Comparison of ENCODE assay signal across 1 cellular context in the genomic region with DNA sequence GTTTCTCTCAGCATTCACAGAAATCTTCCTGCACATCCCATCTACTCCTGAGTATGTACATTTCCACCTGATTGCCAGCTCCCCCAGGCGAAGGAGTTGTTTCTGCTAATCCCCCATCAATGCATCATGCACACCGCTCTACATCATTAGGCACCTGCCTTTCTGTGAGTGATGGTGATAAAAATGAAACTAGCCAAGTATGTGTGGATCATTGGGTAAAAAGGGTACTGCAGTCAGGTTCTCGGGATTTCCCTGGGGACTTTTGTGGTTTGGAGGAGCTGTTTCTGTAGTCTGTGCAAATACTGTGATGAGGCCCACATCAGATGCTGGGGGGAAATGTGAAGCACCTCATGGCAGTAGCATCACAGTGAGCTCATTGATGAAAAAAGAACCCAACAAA.
TF ChIP-seq lines count a peak whose summit lies in the region.

No MANE protein-coding gene starts in this region.

TF ChIP-seq in GM12878, 131 proteins besides CTCF, POLR2A, EP300 and RAD21 (continued from another document and continues in another):
- TF ChIP-seq, protein P1, sequence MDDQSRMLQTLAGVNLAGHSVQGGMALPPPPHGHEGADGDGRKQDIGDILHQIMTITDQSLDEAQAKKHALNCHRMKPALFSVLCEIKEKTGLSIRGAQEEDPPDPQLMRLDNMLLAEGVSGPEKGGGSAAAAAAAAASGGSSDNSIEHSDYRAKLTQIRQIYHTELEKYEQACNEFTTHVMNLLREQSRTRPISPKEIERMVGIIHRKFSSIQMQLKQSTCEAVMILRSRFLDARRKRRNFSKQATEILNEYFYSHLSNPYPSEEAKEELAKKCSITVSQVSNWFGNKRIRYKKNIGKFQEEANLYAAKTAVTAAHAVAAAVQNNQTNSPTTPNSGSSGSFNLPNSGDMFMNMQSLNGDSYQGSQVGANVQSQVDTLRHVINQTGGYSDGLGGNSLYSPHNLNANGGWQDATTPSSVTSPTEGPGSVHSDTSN (IDR thresholded peaks at IDR 0.05; ENCODE audit: insufficient replicate concordance, low read depth, low read length): peak; percentile 63
- TF ChIP-seq CBFB (IDR thresholded peaks at IDR 0.05; ENCODE audit: low read depth) (peak; percentile 97), GABPA (IDR thresholded peaks at IDR 0.05; ENCODE audit: low read depth) (peak; percentile 63), SREBF1 (IDR thresholded peaks at IDR 0.05; ENCODE audit: low read length) (no peak), BACH1 (IDR thresholded peaks at IDR 0.05; ENCODE audit: borderline replicate concordance) (peak; percentile 43; the same call in 1 of the 2 replicates), NR2F1 (conservative IDR thresholded peaks at IDR 0.05) (peak; percentile 52; the same call in 1 of the 2 replicates), EGR1 (IDR thresholded peaks at IDR 0.05; ENCODE audit: borderline replicate concordance in 1 of 2, low read depth in 2 of 2, low read length in 2 of 2) (0 out of 3 replicates have a peak, but pooled peaks of 1 of the 2 experiments have one; percentile 15), JUND (IDR thresholded peaks at IDR 0.05; ENCODE audit: low read depth, low read length) (peak; percentile 52; the same call in 1 of the 2 replicates), SMC3 (IDR thresholded peaks at IDR 0.05; ENCODE audit: borderline replicate concordance, low read length) (peak; percentile 21; the same call in 1 of the 2 replicates), CBX3 (IDR thresholded peaks at IDR 0.05; ENCODE audit: borderline replicate concordance, low read depth) (no peak), STAT3 (IDR thresholded peaks at IDR 0.05; ENCODE audit: low read depth, low read length) (peak; percentile 65; the same call in 1 of the 2 replicates), KLF5 (IDR thresholded peaks at IDR 0.05; ENCODE audit: partially characterized antibody) (peak; percentile 79), YBX1 (IDR thresholded peaks at IDR 0.05) (peak; percentile 20; the same call in 1 of the 2 replicates), MEF2A (IDR thresholded peaks at IDR 0.05; ENCODE audit: insufficient read depth, low read depth, low read length) (peak; percentile 93), CBX5 (IDR thresholded peaks at IDR 0.05; ENCODE audit: low read depth) (peak; percentile 95), NFXL1 (IDR thresholded peaks at IDR 0.05; ENCODE audit: borderline replicate concordance) (no peak), EED (IDR thresholded peaks at IDR 0.05; ENCODE audit: low read depth) (peak; percentile 97), BMI1 (IDR thresholded peaks at IDR 0.05; ENCODE audit: borderline replicate concordance) (peak; percentile 73; the same call in 1 of the 2 replicates), FOXM1 (IDR thresholded peaks at IDR 0.05; ENCODE audit: low read depth, low read length) (peak; percentile 99), RCOR1 (conservative IDR thresholded peaks at IDR 0.05; ENCODE audit: low read depth, low read length) (0 out of 2 replicates have a peak, but pooled peaks have one; percentile 86), SIN3A (IDR thresholded peaks at IDR 0.05; ENCODE audit: low read depth, low read length) (no peak), CEBPB (IDR thresholded peaks at IDR 0.05; ENCODE audit: borderline replicate concordance in 1 of 2, low read depth in 2 of 2, low read length in 2 of 2) (0 out of 4 replicates have a peak, but pooled peaks of 1 of the 2 experiments have one; percentile 79), DPF2 (IDR thresholded peaks at IDR 0.05) (peak; percentile 95), ATF7 (IDR thresholded peaks at IDR 0.05; ENCODE audit: low read depth) (peak; percentile 92), YY1 (IDR thresholded peaks at IDR 0.05; ENCODE audit: low read depth, low read length) (peak; percentile 66), GATAD2B (conservative IDR thresholded peaks at IDR 0.05; ENCODE audit: low read depth) (peak; percentile 57; the same call in 1 of the 2 replicates), RAD51 (IDR thresholded peaks at IDR 0.05) (peak; percentile 59), SREBF2 (IDR thresholded peaks at IDR 0.05; ENCODE audit: low read length) (no peak), BCL11A (IDR thresholded peaks at IDR 0.05; ENCODE audit: low read depth, low read length) (peak; percentile 98), EZH2 (IDR thresholded peaks at IDR 0.05; ENCODE audit: borderline replicate concordance, control insufficient read depth, low read depth, low read length) (no peak), SRF (IDR thresholded peaks at IDR 0.05; ENCODE audit: low read depth in 2 of 2, low read length in 2 of 2) (peak in 1 of 2 experiments; percentile 67; a peak in 1 of 4 replicates)
- TF ChIP-seq, protein P2, sequence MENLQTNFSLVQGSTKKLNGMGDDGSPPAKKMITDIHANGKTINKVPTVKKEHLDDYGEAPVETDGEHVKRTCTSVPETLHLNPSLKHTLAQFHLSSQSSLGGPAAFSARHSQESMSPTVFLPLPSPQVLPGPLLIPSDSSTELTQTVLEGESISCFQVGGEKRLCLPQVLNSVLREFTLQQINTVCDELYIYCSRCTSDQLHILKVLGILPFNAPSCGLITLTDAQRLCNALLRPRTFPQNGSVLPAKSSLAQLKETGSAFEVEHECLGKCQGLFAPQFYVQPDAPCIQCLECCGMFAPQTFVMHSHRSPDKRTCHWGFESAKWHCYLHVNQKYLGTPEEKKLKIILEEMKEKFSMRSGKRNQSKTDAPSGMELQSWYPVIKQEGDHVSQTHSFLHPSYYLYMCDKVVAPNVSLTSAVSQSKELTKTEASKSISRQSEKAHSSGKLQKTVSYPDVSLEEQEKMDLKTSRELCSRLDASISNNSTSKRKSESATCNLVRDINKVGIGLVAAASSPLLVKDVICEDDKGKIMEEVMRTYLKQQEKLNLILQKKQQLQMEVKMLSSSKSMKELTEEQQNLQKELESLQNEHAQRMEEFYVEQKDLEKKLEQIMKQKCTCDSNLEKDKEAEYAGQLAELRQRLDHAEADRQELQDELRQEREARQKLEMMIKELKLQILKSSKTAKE (IDR thresholded peaks at IDR 0.05; ENCODE audit: low read depth, poor library complexity, severe bottlenecking): peak; percentile 92
- TF ChIP-seq, protein P3, sequence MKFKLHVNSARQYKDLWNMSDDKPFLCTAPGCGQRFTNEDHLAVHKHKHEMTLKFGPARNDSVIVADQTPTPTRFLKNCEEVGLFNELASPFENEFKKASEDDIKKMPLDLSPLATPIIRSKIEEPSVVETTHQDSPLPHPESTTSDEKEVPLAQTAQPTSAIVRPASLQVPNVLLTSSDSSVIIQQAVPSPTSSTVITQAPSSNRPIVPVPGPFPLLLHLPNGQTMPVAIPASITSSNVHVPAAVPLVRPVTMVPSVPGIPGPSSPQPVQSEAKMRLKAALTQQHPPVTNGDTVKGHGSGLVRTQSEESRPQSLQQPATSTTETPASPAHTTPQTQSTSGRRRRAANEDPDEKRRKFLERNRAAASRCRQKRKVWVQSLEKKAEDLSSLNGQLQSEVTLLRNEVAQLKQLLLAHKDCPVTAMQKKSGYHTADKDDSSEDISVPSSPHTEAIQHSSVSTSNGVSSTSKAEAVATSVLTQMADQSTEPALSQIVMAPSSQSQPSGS (IDR thresholded peaks at IDR 0.05; ENCODE audit: low read length): peak; percentile 98
- TF ChIP-seq, protein P4, sequence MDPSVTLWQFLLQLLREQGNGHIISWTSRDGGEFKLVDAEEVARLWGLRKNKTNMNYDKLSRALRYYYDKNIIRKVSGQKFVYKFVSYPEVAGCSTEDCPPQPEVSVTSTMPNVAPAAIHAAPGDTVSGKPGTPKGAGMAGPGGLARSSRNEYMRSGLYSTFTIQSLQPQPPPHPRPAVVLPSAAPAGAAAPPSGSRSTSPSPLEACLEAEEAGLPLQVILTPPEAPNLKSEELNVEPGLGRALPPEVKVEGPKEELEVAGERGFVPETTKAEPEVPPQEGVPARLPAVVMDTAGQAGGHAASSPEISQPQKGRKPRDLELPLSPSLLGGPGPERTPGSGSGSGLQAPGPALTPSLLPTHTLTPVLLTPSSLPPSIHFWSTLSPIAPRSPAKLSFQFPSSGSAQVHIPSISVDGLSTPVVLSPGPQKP (IDR thresholded peaks at IDR 0.05; ENCODE audit: low read depth, low read length): no peak
- TF ChIP-seq, protein P5, sequence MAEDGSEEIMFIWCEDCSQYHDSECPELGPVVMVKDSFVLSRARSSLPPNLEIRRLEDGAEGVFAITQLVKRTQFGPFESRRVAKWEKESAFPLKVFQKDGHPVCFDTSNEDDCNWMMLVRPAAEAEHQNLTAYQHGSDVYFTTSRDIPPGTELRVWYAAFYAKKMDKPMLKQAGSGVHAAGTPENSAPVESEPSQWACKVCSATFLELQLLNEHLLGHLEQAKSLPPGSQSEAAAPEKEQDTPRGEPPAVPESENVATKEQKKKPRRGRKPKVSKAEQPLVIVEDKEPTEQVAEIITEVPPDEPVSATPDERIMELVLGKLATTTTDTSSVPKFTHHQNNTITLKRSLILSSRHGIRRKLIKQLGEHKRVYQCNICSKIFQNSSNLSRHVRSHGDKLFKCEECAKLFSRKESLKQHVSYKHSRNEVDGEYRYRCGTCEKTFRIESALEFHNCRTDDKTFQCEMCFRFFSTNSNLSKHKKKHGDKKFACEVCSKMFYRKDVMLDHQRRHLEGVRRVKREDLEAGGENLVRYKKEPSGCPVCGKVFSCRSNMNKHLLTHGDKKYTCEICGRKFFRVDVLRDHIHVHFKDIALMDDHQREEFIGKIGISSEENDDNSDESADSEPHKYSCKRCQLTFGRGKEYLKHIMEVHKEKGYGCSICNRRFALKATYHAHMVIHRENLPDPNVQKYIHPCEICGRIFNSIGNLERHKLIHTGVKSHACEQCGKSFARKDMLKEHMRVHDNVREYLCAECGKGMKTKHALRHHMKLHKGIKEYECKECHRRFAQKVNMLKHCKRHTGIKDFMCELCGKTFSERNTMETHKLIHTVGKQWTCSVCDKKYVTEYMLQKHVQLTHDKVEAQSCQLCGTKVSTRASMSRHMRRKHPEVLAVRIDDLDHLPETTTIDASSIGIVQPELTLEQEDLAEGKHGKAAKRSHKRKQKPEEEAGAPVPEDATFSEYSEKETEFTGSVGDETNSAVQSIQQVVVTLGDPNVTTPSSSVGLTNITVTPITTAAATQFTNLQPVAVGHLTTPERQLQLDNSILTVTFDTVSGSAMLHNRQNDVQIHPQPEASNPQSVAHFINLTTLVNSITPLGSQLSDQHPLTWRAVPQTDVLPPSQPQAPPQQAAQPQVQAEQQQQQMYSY (CRISPR knock-in tag; IDR thresholded peaks at IDR 0.05): no peak
- TF ChIP-seq, protein P6, sequence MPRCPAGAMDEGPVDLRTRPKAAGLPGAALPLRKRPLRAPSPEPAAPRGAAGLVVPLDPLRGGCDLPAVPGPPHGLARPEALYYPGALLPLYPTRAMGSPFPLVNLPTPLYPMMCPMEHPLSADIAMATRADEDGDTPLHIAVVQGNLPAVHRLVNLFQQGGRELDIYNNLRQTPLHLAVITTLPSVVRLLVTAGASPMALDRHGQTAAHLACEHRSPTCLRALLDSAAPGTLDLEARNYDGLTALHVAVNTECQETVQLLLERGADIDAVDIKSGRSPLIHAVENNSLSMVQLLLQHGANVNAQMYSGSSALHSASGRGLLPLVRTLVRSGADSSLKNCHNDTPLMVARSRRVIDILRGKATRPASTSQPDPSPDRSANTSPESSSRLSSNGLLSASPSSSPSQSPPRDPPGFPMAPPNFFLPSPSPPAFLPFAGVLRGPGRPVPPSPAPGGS (IDR thresholded peaks at IDR 0.05; ENCODE audit: borderline replicate concordance, insufficient read depth, low read depth, low read length, poor library complexity, severe bottlenecking): peak; percentile 97
- TF ChIP-seq, protein P7, sequence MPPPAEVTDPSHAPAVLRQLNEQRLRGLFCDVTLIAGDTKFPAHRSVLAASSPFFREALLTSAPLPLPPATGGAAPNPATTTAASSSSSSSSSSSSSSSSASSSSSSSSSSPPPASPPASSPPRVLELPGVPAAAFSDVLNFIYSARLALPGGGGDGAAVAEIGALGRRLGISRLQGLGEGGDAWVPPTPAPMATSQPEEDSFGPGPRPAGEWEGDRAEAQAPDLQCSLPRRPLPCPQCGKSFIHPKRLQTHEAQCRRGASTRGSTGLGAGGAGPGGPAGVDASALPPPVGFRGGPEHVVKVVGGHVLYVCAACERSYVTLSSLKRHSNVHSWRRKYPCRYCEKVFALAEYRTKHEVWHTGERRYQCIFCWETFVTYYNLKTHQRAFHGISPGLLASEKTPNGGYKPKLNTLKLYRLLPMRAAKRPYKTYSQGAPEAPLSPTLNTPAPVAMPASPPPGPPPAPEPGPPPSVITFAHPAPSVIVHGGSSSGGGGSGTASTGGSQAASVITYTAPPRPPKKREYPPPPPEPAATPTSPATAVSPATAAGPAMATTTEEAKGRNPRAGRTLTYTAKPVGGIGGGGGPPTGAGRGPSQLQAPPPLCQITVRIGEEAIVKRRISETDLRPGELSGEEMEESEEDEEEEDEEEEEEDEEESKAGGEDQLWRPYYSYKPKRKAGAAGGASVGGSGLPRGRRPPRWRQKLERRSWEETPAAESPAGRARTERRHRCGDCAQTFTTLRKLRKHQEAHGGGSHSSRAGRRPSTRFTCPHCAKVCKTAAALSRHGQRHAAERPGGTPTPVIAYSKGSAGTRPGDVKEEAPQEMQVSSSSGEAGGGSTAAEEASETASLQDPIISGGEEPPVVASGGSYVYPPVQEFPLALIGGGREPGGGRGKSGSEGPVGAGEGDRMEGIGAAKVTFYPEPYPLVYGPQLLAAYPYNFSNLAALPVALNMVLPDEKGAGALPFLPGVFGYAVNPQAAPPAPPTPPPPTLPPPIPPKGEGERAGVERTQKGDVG (CRISPR knock-in tag; IDR thresholded peaks at IDR 0.05): no peak
- TF ChIP-seq, protein P8, sequence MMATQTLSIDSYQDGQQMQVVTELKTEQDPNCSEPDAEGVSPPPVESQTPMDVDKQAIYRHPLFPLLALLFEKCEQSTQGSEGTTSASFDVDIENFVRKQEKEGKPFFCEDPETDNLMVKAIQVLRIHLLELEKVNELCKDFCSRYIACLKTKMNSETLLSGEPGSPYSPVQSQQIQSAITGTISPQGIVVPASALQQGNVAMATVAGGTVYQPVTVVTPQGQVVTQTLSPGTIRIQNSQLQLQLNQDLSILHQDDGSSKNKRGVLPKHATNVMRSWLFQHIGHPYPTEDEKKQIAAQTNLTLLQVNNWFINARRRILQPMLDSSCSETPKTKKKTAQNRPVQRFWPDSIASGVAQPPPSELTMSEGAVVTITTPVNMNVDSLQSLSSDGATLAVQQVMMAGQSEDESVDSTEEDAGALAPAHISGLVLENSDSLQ (IDR thresholded peaks at IDR 0.05): peak; percentile 83
- TF ChIP-seq, protein P9, sequence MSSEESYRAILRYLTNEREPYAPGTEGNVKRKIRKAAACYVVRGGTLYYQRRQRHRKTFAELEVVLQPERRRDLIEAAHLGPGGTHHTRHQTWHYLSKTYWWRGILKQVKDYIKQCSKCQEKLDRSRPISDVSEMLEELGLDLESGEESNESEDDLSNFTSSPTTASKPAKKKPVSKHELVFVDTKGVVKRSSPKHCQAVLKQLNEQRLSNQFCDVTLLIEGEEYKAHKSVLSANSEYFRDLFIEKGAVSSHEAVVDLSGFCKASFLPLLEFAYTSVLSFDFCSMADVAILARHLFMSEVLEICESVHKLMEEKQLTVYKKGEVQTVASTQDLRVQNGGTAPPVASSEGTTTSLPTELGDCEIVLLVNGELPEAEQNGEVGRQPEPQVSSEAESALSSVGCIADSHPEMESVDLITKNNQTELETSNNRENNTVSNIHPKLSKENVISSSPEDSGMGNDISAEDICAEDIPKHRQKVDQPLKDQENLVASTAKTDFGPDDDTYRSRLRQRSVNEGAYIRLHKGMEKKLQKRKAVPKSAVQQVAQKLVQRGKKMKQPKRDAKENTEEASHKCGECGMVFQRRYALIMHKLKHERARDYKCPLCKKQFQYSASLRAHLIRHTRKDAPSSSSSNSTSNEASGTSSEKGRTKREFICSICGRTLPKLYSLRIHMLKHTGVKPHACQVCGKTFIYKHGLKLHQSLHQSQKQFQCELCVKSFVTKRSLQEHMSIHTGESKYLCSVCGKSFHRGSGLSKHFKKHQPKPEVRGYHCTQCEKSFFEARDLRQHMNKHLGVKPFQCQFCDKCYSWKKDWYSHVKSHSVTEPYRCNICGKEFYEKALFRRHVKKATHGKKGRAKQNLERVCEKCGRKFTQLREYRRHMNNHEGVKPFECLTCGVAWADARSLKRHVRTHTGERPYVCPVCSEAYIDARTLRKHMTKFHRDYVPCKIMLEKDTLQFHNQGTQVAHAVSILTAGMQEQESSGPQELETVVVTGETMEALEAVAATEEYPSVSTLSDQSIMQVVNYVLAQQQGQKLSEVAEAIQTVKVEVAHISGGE (CRISPR knock-in tag; IDR thresholded peaks at IDR 0.05): no peak
